8 cellular contexts compared by ENCODE assay signal in genomic region chr1:204075116-204075636, GRCh38. TPM values are rescaled to one million over a fixed set of nuclear protein-coding genes. Genes with fewer than 3 reads are reported as not detected.
DNase-seq lines count a peak whose midpoint lies in the region; ATAC-seq and TF ChIP-seq lines count a peak whose summit lies in the region.

No MANE protein-coding gene starts in this region.

- H3K4me1 ChIP-seq in left ventricle myocardium inferior = peaks cover 81% of the 10 kb centered on the region
- peaks cover 39% of the 10 kb centered on the region for H3K4me1 ChIP-seq in prostate gland (replicated peaks)

- TF ChIP-seq CTCF in left ventricle myocardium inferior (IDR thresholded peaks at IDR 0.05; ENCODE audit: borderline replicate concordance) (peak; percentile 2), prostate gland (IDR thresholded peaks at IDR 0.05) (no peak)

- no peaks in the 10 kb centered on the region for H3K36me3 Mint-ChIP-seq in activated T-helper 1 cell treated with anti-CD3 and anti-CD28 coated beads, Interleukin-12 subunit alpha, Interleukin-12 subunit beta, Interleukin-2, Interleukin-4 antibody, amounts not matched to agents 30 ng/mL and 10 ng/mL and 1 ng/mL, durations not matched to agents 14 hours and 24 hours and 36 hours (ENCODE audit: low read depth)

- H3K27me3 ChIP-seq in left ventricle myocardium inferior (ENCODE audit: low read depth) (no peaks in the 10 kb centered on the region), prostate gland (replicated peaks; ENCODE audit: insufficient read depth) (no peaks in the 10 kb centered on the region)

- H3K27ac ChIP-seq in left ventricle myocardium inferior (replicated peaks) (peak overlapping the region; percentile 90), prostate gland (peak overlapping the region; percentile 98)

- H3K4me3 ChIP-seq in left ventricle myocardium inferior = peak overlapping the region; percentile 85
- peak overlapping the region; percentile 86 to 96 for H3K4me3 ChIP-seq in prostate gland

- TF ChIP-seq POLR2A in prostate gland (IDR thresholded peaks at IDR 0.05) = peak; percentile 25

- peaks cover 66% of the 10 kb centered on the region for H3K27me3 Mint-ChIP-seq in activated T-helper 1 cell treated with anti-CD3 and anti-CD28 coated beads, Interleukin-12 subunit alpha, Interleukin-12 subunit beta, Interleukin-2, Interleukin-4 antibody, amounts not matched to agents 30 ng/mL and 10 ng/mL and 1 ng/mL, durations not matched to agents 14 hours and 24 hours and 36 hours (ENCODE audit: insufficient read depth)

- WGBS in prostate gland = 2% methylated on average over 22 of the region's 33 CpGs

- H3K4me3 Mint-ChIP-seq in activated T-helper 1 cell treated with anti-CD3 and anti-CD28 coated beads, Interleukin-12 subunit alpha, Interleukin-12 subunit beta, Interleukin-2, Interleukin-4 antibody, amounts not matched to agents 30 ng/mL and 10 ng/mL and 1 ng/mL, durations not matched to agents 14 hours and 24 hours and 36 hours = peak overlapping the region; percentile 52

- H3K9me3 Mint-ChIP-seq in activated T-helper 1 cell treated with anti-CD3 and anti-CD28 coated beads, Interleukin-12 subunit alpha, Interleukin-12 subunit beta, Interleukin-2, Interleukin-4 antibody, amounts not matched to agents 30 ng/mL and 10 ng/mL and 1 ng/mL, durations not matched to agents 14 hours and 24 hours and 36 hours = no peaks in the 10 kb centered on the region

- no peaks in the 10 kb centered on the region for H3K9me3 ChIP-seq in left ventricle myocardium inferior (replicated peaks)
- no peaks in the 10 kb centered on the region for H3K9me3 ChIP-seq in prostate gland

- H3K36me3 ChIP-seq in left ventricle myocardium inferior (no peaks in the 10 kb centered on the region), prostate gland (no peaks in the 10 kb centered on the region)

- H3K4me1 Mint-ChIP-seq in activated T-helper 1 cell treated with anti-CD3 and anti-CD28 coated beads, Interleukin-12 subunit alpha, Interleukin-12 subunit beta, Interleukin-2, Interleukin-4 antibody, amounts not matched to agents 30 ng/mL and 10 ng/mL and 1 ng/mL, durations not matched to agents 14 hours and 24 hours and 36 hours (ENCODE audit: low read depth) = peaks cover 5% of the 10 kb centered on the region

- intact Hi-C loops in activated T-helper 1 cell treated with anti-CD3 and anti-CD28 coated beads, Interleukin-12 subunit alpha, Interleukin-12 subunit beta, Interleukin-2, Interleukin-4 antibody, amounts not matched to agents 30 ng/mL and 10 ng/mL and 1 ng/mL, durations not matched to agents 14 hours and 24 hours and 36 hours (cut with micrococcal nuclease) = no loop called here
- intact Hi-C loops in left ventricle myocardium inferior (cut with micrococcal nuclease) = no loop called here
- intact Hi-C loops in prostate gland (cut with DNase I) = loop anchor here (2.0 kb wide), 1 partner anchor 14 kb away; no protein-coding TSS in a partner anchor

- no peak for ATAC-seq in HG03039 (IDR thresholded peaks at IDR 0.05; ENCODE audit: unreplicated experiment)
- no peak for ATAC-seq in HG02759 (IDR thresholded peaks at IDR 0.05; ENCODE audit: unreplicated experiment)
- ATAC-seq in GM19395 (IDR thresholded peaks at IDR 0.05; ENCODE audit: unreplicated experiment) = no peak
- ATAC-seq in GM19324 (IDR thresholded peaks at IDR 0.05; ENCODE audit: low FRiP score, unreplicated experiment) = no peak

- no peak overlapping the region for H3K27ac Mint-ChIP-seq in activated T-helper 1 cell treated with anti-CD3 and anti-CD28 coated beads, Interleukin-12 subunit alpha, Interleukin-12 subunit beta, Interleukin-2, Interleukin-4 antibody, amounts not matched to agents 30 ng/mL and 10 ng/mL and 1 ng/mL, durations not matched to agents 14 hours and 24 hours and 36 hours

- peak; percentile 30 for DNase-seq in GM03348 (ENCODE audit: low spot score)
- no peak for DNase-seq in activated T-helper 1 cell treated with anti-CD3 and anti-CD28 coated beads, Interleukin-12 subunit alpha, Interleukin-12 subunit beta, Interleukin-2, Interleukin-4 antibody, amounts not matched to agents 30 ng/mL and 10 ng/mL and 1 ng/mL, durations not matched to agents 14 hours and 24 hours and 36 hours (ENCODE audit: low spot score)
- DNase-seq in left ventricle myocardium inferior = no peak
- DNase-seq in prostate gland (ENCODE audit: low spot score) = no peak

RNA-seq across cellular contexts. Expression of gene SOX13, which starts 2.3 kb away (rescaled TPM):
- 0.23 TPM in 1 of 2 replicates, not detected in the other for total RNA-seq in activated T-helper 1 cell treated with anti-CD3 and anti-CD28 coated beads, Interleukin-12 subunit alpha, Interleukin-12 subunit beta, Interleukin-2, Interleukin-4 antibody, amounts not matched to agents 30 ng/mL and 10 ng/mL and 1 ng/mL, durations not matched to agents 14 hours and 24 hours and 36 hours
- total RNA-seq in left ventricle myocardium inferior = 13.1 TPM
- total RNA-seq in prostate gland = 10 to 100 TPM; 91.9 to 95.9 TPM

Comparison
In these comparisons a context has a peak if more than half of its experiments do, and no peak if none do; other contexts are left out.
1. RNA of gene SOX13, which starts 2.3 kb away (total RNA-seq): 91.9 to 95.9 TPM in prostate gland and 13.1 TPM in left ventricle myocardium inferior (single experiment); 0.23 TPM in activated T-helper 1 cell treated with anti-CD3 and anti-CD28 coated beads, Interleukin-12 subunit alpha, Interleukin-12 subunit beta, Interleukin-2, Interleukin-4 antibody, amounts not matched to agents 30 ng/mL and 10 ng/mL and 1 ng/mL, durations not matched to agents 14 hours and 24 hours and 36 hours; every median in the first group is over 10 times any median in the second.